Comparison of ENCODE assay signal across 8 cellular contexts in genomic region chr2:216519154-216519762, GRCh38. TPM values are rescaled to one million over a fixed set of nuclear protein-coding genes. Genes with fewer than 3 reads are reported as not detected.
DNase-seq lines count a peak whose midpoint lies in the region; ATAC-seq, FAIRE-seq and TF ChIP-seq lines count a peak whose summit lies in the region.

No MANE protein-coding gene starts in this region.

- H4K20me1 ChIP-seq in mammary epithelial cell (ENCODE audit: insufficient read depth, low read length) = no peaks in the 10 kb centered on the region

- no peaks in the 10 kb centered on the region for H3K36me3 ChIP-seq in mammary epithelial cell (ENCODE audit: insufficient read depth, low read length)

- CTCF ChIA-PET in mammary epithelial cell (lab: Charles Lee; ENCODE audit: low non-redundant PET) = interaction anchor here (0.6 to 1.0 kb wide), 11 partner anchors 14 to 1133 kb away, joined by 3 to 8 read pairs (median 3); no protein-coding TSS in a partner anchor

- dilution Hi-C loops in mammary epithelial cell (cut with HindIII; ENCODE audit: low sequenced_read_pairs) = no loop called here

- H3K9me3 ChIP-seq in mammary epithelial cell (replicated peaks; ENCODE audit: insufficient read depth, low read length) = no peaks in the 10 kb centered on the region

- no peak overlapping the region for H3K4me2 ChIP-seq in mammary epithelial cell (ENCODE audit: insufficient read depth, low read depth, low read length)

- intact Hi-C loops in mammary epithelial cell (cut with micrococcal nuclease) = loop anchor here (1.0 to 5.0 kb wide), 4 partner anchors 115 to 1238 kb away; no protein-coding TSS in a partner anchor

- H3K79me2 ChIP-seq in mammary epithelial cell (ENCODE audit: insufficient read depth, low read length) = no peaks in the 10 kb centered on the region

- peak; percentile 91 for ATAC-seq in SK-N-SH treated with all-trans-retinoic acid at 6 μM for 48 hours
- ATAC-seq in HG02870 (IDR thresholded peaks at IDR 0.05; ENCODE audit: unreplicated experiment) = no peak

- FAIRE-seq in islet of Langerhans (lab: Jason Lieb, UNC) = peak; percentile 95

- TF ChIP-seq CTCF in mammary epithelial cell (conservative IDR thresholded peaks at IDR 0.05 in 1 of 2, IDR thresholded peaks at IDR 0.05 in 1 of 2; ENCODE audit: extremely low read depth in 1 of 2, insufficient read depth in 1 of 2, low read depth in 1 of 2, low read length in 2 of 2) = peak; percentile 72 to 78

- no peak overlapping the region for H3K9ac ChIP-seq in mammary epithelial cell (ENCODE audit: insufficient read depth, low read length)

- H3K4me3 ChIP-seq in mammary epithelial cell (replicated peaks in 1 of 3; ENCODE audit: insufficient read depth in 1 of 3, low read depth in 2 of 3, low read length in 3 of 3) = no peak overlapping the region

- no peak overlapping the region for H3K27ac ChIP-seq in mammary epithelial cell (ENCODE audit: insufficient read depth, low read depth, low read length)

- H3K4me1 ChIP-seq in mammary epithelial cell (ENCODE audit: insufficient read depth, low read length) = peaks cover 15% of the 10 kb centered on the region

- in situ Hi-C loops in mammary epithelial cell (cut with MboI; ENCODE audit: low sequenced_read_pairs in 2 of 2) = loop anchor here (5.0 to 25.0 kb wide), 3 partner anchors 148 to 1193 kb away; no protein-coding TSS in a partner anchor

- 60% methylated on average over 3 of the region's 3 CpGs for WGBS in mammary epithelial cell (ENCODE audit: low coverage, missing lambda C conversion rate)

- BruUV-seq in mammary epithelial cell (replicated peaks; lab: Mats Ljungman, UMichigan) = TSS peak; percentile 98

- DNase-seq in EL = peak; percentile 78
- DNase-seq in H4 (ENCODE audit: low spot score) = peak; percentile 76
- peak; percentile 70 for DNase-seq in NCI-H1417 treated with DMSO at 0.1 percent for 48 hours (lab: John Stamatoyannopoulos, UW)
- peak; percentile 70 for DNase-seq in mammary epithelial cell
- DNase-seq in stimulated activated CD4-positive, alpha-beta T cell treated with anti-CD3 and anti-CD28 coated beads, Interleukin-4, amount 100 ng/mL, for 24 hours = peak; percentile 64

- no peak overlapping the region for H2AFZ ChIP-seq in mammary epithelial cell (ENCODE audit: low read depth, low read length)

- no peaks in the 10 kb centered on the region for H3K27me3 ChIP-seq in mammary epithelial cell (ENCODE audit: insufficient read depth, low read length)

TF ChIP-seq in SK-N-SH treated with all-trans-retinoic acid at 6 μM for 48 hours, 23 proteins besides CTCF, POLR2A, EP300 and RAD21:
- no peak for TF ChIP-seq GLIS3 (CRISPR knock-in tag; IDR thresholded peaks at IDR 0.05)
- TF ChIP-seq TOX (CRISPR knock-in tag; IDR thresholded peaks at IDR 0.05; ENCODE audit: borderline replicate concordance) = no peak
- TF ChIP-seq RARB (CRISPR knock-in tag; IDR thresholded peaks at IDR 0.05) = no peak
- TF ChIP-seq ARNTL (CRISPR knock-in tag; IDR thresholded peaks at IDR 0.05; ENCODE audit: borderline replicate concordance, low read depth) = no peak
- TF ChIP-seq CSRNP3 (CRISPR knock-in tag; IDR thresholded peaks at IDR 0.05) = no peak
- no peak for TF ChIP-seq ZNF565 (CRISPR knock-in tag; conservative IDR thresholded peaks at IDR 0.05; ENCODE audit: low read depth)
- no peak for TF ChIP-seq ISL1 (CRISPR knock-in tag; IDR thresholded peaks at IDR 0.05)
- TF ChIP-seq CREB5 (CRISPR knock-in tag; IDR thresholded peaks at IDR 0.05; ENCODE audit: low read depth) = no peak
- TF ChIP-seq SNAI2 (CRISPR knock-in tag; IDR thresholded peaks at IDR 0.05) = no peak
- no peak for TF ChIP-seq PPARA (CRISPR knock-in tag; IDR thresholded peaks at IDR 0.05; ENCODE audit: borderline replicate concordance)
- no peak for TF ChIP-seq ZFP3 (CRISPR knock-in tag; IDR thresholded peaks at IDR 0.05)
- TF ChIP-seq, protein P1, sequence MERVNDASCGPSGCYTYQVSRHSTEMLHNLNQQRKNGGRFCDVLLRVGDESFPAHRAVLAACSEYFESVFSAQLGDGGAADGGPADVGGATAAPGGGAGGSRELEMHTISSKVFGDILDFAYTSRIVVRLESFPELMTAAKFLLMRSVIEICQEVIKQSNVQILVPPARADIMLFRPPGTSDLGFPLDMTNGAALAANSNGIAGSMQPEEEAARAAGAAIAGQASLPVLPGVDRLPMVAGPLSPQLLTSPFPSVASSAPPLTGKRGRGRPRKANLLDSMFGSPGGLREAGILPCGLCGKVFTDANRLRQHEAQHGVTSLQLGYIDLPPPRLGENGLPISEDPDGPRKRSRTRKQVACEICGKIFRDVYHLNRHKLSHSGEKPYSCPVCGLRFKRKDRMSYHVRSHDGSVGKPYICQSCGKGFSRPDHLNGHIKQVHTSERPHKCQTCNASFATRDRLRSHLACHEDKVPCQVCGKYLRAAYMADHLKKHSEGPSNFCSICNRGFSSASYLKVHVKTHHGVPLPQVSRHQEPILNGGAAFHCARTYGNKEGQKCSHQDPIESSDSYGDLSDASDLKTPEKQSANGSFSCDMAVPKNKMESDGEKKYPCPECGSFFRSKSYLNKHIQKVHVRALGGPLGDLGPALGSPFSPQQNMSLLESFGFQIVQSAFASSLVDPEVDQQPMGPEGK (CRISPR knock-in tag; IDR thresholded peaks at IDR 0.05; ENCODE audit: borderline replicate concordance) = no peak
- TF ChIP-seq ESRRG (CRISPR knock-in tag; IDR thresholded peaks at IDR 0.05) = no peak
- TF ChIP-seq, protein P2, sequence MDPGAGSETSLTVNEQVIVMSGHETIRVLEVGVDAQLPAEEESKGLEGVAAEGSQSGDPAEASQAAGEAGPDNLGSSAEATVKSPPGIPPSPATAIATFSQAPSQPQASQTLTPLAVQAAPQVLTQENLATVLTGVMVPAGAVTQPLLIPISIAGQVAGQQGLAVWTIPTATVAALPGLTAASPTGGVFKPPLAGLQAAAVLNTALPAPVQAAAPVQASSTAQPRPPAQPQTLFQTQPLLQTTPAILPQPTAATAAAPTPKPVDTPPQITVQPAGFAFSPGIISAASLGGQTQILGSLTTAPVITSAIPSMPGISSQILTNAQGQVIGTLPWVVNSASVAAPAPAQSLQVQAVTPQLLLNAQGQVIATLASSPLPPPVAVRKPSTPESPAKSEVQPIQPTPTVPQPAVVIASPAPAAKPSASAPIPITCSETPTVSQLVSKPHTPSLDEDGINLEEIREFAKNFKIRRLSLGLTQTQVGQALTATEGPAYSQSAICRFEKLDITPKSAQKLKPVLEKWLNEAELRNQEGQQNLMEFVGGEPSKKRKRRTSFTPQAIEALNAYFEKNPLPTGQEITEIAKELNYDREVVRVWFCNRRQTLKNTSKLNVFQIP (CRISPR knock-in tag; IDR thresholded peaks at IDR 0.05; ENCODE audit: borderline replicate concordance, low read depth) = no peak
- no peak for TF ChIP-seq TSHZ2 (CRISPR knock-in tag; IDR thresholded peaks at IDR 0.05)
- no peak for TF ChIP-seq ZNF8 (CRISPR knock-in tag; IDR thresholded peaks at IDR 0.05)
TF ChIP-seq in SK-N-SH treated with all-trans-retinoic acid at 6 μM for 48 hours: peak in this region for 0.

RNA-seq across cellular contexts. Expression of gene RPL37A, which starts 20.6 kb away (rescaled TPM):
- total RNA-seq in H4 (2014; rRNA removed; shearing (Covaris generic)) = 1,506 and 2,054 TPM in 2 replicates
- total RNA-seq in mammary epithelial cell = 1,000 to 10,000 TPM in 1 of 2 donors, 100 to 1,000 TPM in 1; 855 to 2,728 TPM
- polyA plus RNA-seq in mammary epithelial cell = 1,666 TPM
- 996 TPM for polyA minus RNA-seq in mammary epithelial cell
